31 cellular contexts compared by ENCODE assay signal in genomic region chr3:187998611-187999010, GRCh38.
A peak's percentile ranks its signal among the peaks of the same experiment; 100 is the strongest.
DNase-seq lines count a peak whose midpoint lies in the region; ATAC-seq, FAIRE-seq and TF ChIP-seq lines count a peak whose summit lies in the region.
"Had no signal": no experiment of that assay in that cellular context is flagged by ENCODE, and none has a peak within 500 bp of the region (broad histone marks: within the 10 kb centered on the region; RNA-seq: fewer than 3 reads in every experiment).

No MANE protein-coding gene starts in this region.

- H3K4me2 ChIP-seq in DND-41 (ENCODE audit: insufficient read depth, low read length): 0 out of 2 replicates have a peak overlapping the region, but pooled peaks have one; percentile 61
- peak overlapping the region; percentile 79 for H3K4me2 ChIP-seq in HepG2 (ENCODE audit: low read depth, low read length)
- H3K4me2 ChIP-seq: neural progenitor cell had no signal

- no peak overlapping the region for H3K4me3 Mint-ChIP-seq in CD4-positive, alpha-beta T cell
- no peak overlapping the region for H3K4me3 Mint-ChIP-seq in activated CD4-positive, alpha-beta memory T cell treated with anti-CD3 and anti-CD28 coated beads, Interleukin-2, amount 10 ng/mL, durations not matched to agents 7 days and 5 days
- H3K4me3 Mint-ChIP-seq: activated naive CD4-positive, alpha-beta T cell treated with anti-CD3 and anti-CD28 coated beads, Interleukin-2, amount 50 U/mL, for 24 hours; neural progenitor cell had no signal

- CTCF ChIA-PET in CD4-positive, alpha-beta T cell (lab: Charles Lee): interaction anchor here (1.3 kb wide), 1 partner anchor 10 kb away, joined by 3 read pairs; no protein-coding TSS in a partner anchor
- CTCF ChIA-PET in activated CD4-positive, alpha-beta memory T cell treated with anti-CD3 and anti-CD28 coated beads, Interleukin-2, amount 10 ng/mL, durations not matched to agents 7 days and 5 days (lab: Charles Lee): interaction anchor here (3.1 kb wide), 1 partner anchor 258 kb away, joined by 25 read pairs; no protein-coding TSS in a partner anchor
- CTCF ChIA-PET in HepG2 (lab: Yijun Ruan, JAX; ENCODE audit: low intra/inter-chr PET ratio, low total read pairs): no interaction called here

- no peak for DNase-seq in CD4-positive, alpha-beta T cell
- DNase-seq in DND-41 (no peak), HepG2 (ENCODE audit: low spot score) (no peak), OCI-M2 (lab: John Stamatoyannopoulos, UW; ENCODE audit: unreplicated experiment) (no peak), testis (no peak), mesenteric fat pad (ENCODE audit: low spot score) (no peak)
- no peak for DNase-seq in activated CD4-positive, alpha-beta memory T cell treated with anti-CD3 and anti-CD28 coated beads, Interleukin-2, amount 10 ng/mL, durations not matched to agents 7 days and 5 days
- DNase-seq: activated CD4-positive, alpha-beta T cell treated with anti-CD3 and anti-CD28 coated beads, Interleukin-2, amount 50 U/mL, for 48 hours; activated T-cell treated with anti-CD3 and anti-CD28 coated beads, Interleukin-2, amount 50 U/mL, for 1 hour; caudate nucleus; dermis blood vessel endothelial cell; DMS79 treated with DMSO at 0.1 percent for 48 hours; Kasumi-1; left ventricle myocardium superior; NCI-H1694; NCI-H2171; NCI-H524; posterior cingulate gyrus; SJCRH30; stimulated activated CD4-positive, alpha-beta T cell treated with anti-CD3 and anti-CD28 coated beads, Interleukin-4, amount 100 ng/mL, for 4 hours; stimulated activated naive CD4-positive, alpha-beta T cell treated with Interleukin-2 at 50 U/mL for 16 hours; thyroid gland had no signal

- no peaks in the 10 kb centered on the region for H3K9me3 ChIP-seq in CD4-positive, alpha-beta T cell (ENCODE audit: control insufficient read depth, low read length)
- H3K9me3 ChIP-seq in DND-41 (ENCODE audit: insufficient read depth, low read length, severe bottlenecking): no peaks in the 10 kb centered on the region
- no peaks in the 10 kb centered on the region for H3K9me3 ChIP-seq in HepG2 (ENCODE audit: low read length)
- no peaks in the 10 kb centered on the region for H3K9me3 ChIP-seq in testis
- H3K9me3 ChIP-seq: gastroesophageal sphincter, SJCRH30, thyroid gland had no signal

- BruUV-seq in HepG2 (replicated peaks; lab: Mats Ljungman, UMichigan): no TSS peak

- H3K36me3 ChIP-seq in DND-41 (ENCODE audit: insufficient read depth, low read length): no peaks in the 10 kb centered on the region
- H3K36me3 ChIP-seq in HepG2 (replicated peaks in 1 of 2; ENCODE audit: control insufficient read depth in 1 of 2, insufficient read depth in 2 of 2, low read length in 2 of 2): no peaks in the 10 kb centered on the region
- H3K36me3 ChIP-seq in testis (ENCODE audit: low read depth, missing control alignments): no peaks in the 10 kb centered on the region
- H3K36me3 ChIP-seq: gastroesophageal sphincter, neural progenitor cell, SJCRH30, thyroid gland had no signal

- no peaks in the 10 kb centered on the region for H4K20me1 ChIP-seq in DND-41 (ENCODE audit: insufficient read depth, low read length)
- no peaks in the 10 kb centered on the region for H4K20me1 ChIP-seq in HepG2 (ENCODE audit: insufficient read depth, low read length)

- intact Hi-C loops in CD4-positive, alpha-beta T cell (cut with DNase I, micrococcal nuclease): no loop called here
- intact Hi-C loops in HepG2 (cut with micrococcal nuclease; ENCODE audit: unreplicated experiment) (no loop called here), testis (cut with DNase I; ENCODE audit: low total_unique reads) (no loop called here)

- H3K79me2 ChIP-seq in DND-41 (ENCODE audit: insufficient read depth, low read length) (no peaks in the 10 kb centered on the region), HepG2 (ENCODE audit: insufficient read depth, low read length) (peaks cover 11% of the 10 kb centered on the region)

- H3K27ac Mint-ChIP-seq in CD4-positive, alpha-beta T cell: peak overlapping the region; percentile 73
- H3K27ac Mint-ChIP-seq in activated CD4-positive, alpha-beta memory T cell treated with anti-CD3 and anti-CD28 coated beads, Interleukin-2, amount 10 ng/mL, durations not matched to agents 7 days and 5 days: peak overlapping the region; percentile 46
- H3K27ac Mint-ChIP-seq: neural progenitor cell had no signal

- 72% methylated on average over 3 of the region's 3 CpGs for WGBS in HepG2 (ENCODE audit: low lambda C conversion rate)
- WGBS in testis, 2 donors: 89 to 91% methylated on average over 3 of the region's 3 CpGs

- POLR2A ChIA-PET in CD4-positive, alpha-beta T cell (lab: Charles Lee): no interaction called here
- POLR2A ChIA-PET in activated CD4-positive, alpha-beta memory T cell treated with anti-CD3 and anti-CD28 coated beads, Interleukin-2, amount 10 ng/mL, durations not matched to agents 7 days and 5 days (lab: Charles Lee): interaction anchor here (0.6 to 3.3 kb wide), 4 partner anchors 12 to 253 kb away, joined by 3 to 73 read pairs (median 8); partner anchors contain the start of gene BCL6
- POLR2A ChIA-PET in HepG2 (lab: Yijun Ruan, JAX): interaction anchor here (1.0 to 2.0 kb wide), 3 partner anchors 25 to 748 kb away, joined by 3 to 6 read pairs (median 5); no protein-coding TSS in a partner anchor

- in situ Hi-C loops in HepG2 (cut with HindIII; ENCODE audit: extremely low pct_ligation_motif_present, low pct_unique_long_range_greater_than_20kb): no loop called here

- TF ChIP-seq POLR2A in HepG2 (IDR thresholded peaks at IDR 0.05; ENCODE audit: insufficient read depth in 1 of 2, low read depth in 2 of 2, low read length in 2 of 2) (no peak), testis (IDR thresholded peaks at IDR 0.05) (no peak)

- FAIRE-seq in HepG2 (lab: Jason Lieb, UNC): no peak
- FAIRE-seq: astrocyte, GM12891, H54, islet of Langerhans, RCC 7860 had no signal

- H2AFZ ChIP-seq in DND-41 (ENCODE audit: low read depth, low read length): no peak overlapping the region
- H2AFZ ChIP-seq in HepG2 (ENCODE audit: low read length): no peak overlapping the region
- H2AFZ ChIP-seq: neural progenitor cell had no signal

- H3K27me3 ChIP-seq in CD4-positive, alpha-beta T cell (ENCODE audit: control insufficient read depth, insufficient read depth, low read length): no peaks in the 10 kb centered on the region
- H3K27me3 ChIP-seq in DND-41 (ENCODE audit: insufficient read depth, low read length, poor library complexity) (no peaks in the 10 kb centered on the region), HepG2 (ENCODE audit: control insufficient read depth in 1 of 2, insufficient read depth in 2 of 2, low read length in 2 of 2) (no peaks in the 10 kb centered on the region), testis (no peaks in the 10 kb centered on the region)
- H3K27me3 ChIP-seq: gastroesophageal sphincter, neural progenitor cell, SJCRH30, thyroid gland had no signal

- H3K4me1 Mint-ChIP-seq in CD4-positive, alpha-beta T cell (ENCODE audit: low read depth): peaks cover 89% of the 10 kb centered on the region
- H3K4me1 Mint-ChIP-seq in activated CD4-positive, alpha-beta memory T cell treated with anti-CD3 and anti-CD28 coated beads, Interleukin-2, amount 10 ng/mL, durations not matched to agents 7 days and 5 days: peaks cover 92% of the 10 kb centered on the region

- peaks cover 88% of the 10 kb centered on the region for H3K4me1 ChIP-seq in DND-41 (ENCODE audit: insufficient read depth, low read length)
- peaks cover 99% of the 10 kb centered on the region for H3K4me1 ChIP-seq in HepG2 (ENCODE audit: insufficient read depth, low read length)
- no peaks in the 10 kb centered on the region for H3K4me1 ChIP-seq in testis
- H3K4me1 ChIP-seq: thyroid gland had no signal

- TF ChIP-seq EP300 in HepG2 (IDR thresholded peaks at IDR 0.05; ENCODE audit: low read depth in 2 of 2, low read length in 2 of 2) (no peak), HepG2 (CRISPR knock-in tag; IDR thresholded peaks at IDR 0.05; ENCODE audit: borderline replicate concordance) (no peak)

- no peaks in the 10 kb centered on the region for H3K36me3 Mint-ChIP-seq in CD4-positive, alpha-beta T cell (ENCODE audit: low read depth)
- peaks cover 31% of the 10 kb centered on the region for H3K36me3 Mint-ChIP-seq in activated CD4-positive, alpha-beta memory T cell treated with anti-CD3 and anti-CD28 coated beads, Interleukin-2, amount 10 ng/mL, durations not matched to agents 7 days and 5 days (ENCODE audit: low read depth)
- H3K36me3 Mint-ChIP-seq: neural progenitor cell had no signal

- H3K27ac ChIP-seq in CD4-positive, alpha-beta T cell (ENCODE audit: low read depth, low read length): no peak overlapping the region
- H3K27ac ChIP-seq in DND-41 (ENCODE audit: low read length): peak overlapping the region; percentile 97
- peak overlapping the region; percentile 90 for H3K27ac ChIP-seq in HepG2 (ENCODE audit: extremely low read length, insufficient read depth, low read length)
- H3K27ac ChIP-seq in testis: no peak overlapping the region
- H3K27ac ChIP-seq: gastroesophageal sphincter, neural progenitor cell, SJCRH30, thyroid gland had no signal

- TF ChIP-seq CTCF in CD4-positive, alpha-beta T cell (IDR thresholded peaks at IDR 0.05): no peak
- TF ChIP-seq CTCF in DND-41 (IDR thresholded peaks at IDR 0.05; ENCODE audit: borderline replicate concordance, extremely low read depth, low read length, poor library complexity, severe bottlenecking): no peak
- TF ChIP-seq CTCF in HepG2 (CRISPR knock-in tag; IDR thresholded peaks at IDR 0.05): no peak
- TF ChIP-seq CTCF in testis (IDR thresholded peaks at IDR 0.05): no peak

- ATAC-seq in CD4-positive, alpha-beta T cell (ENCODE audit: poor library complexity): no peak
- no peak for ATAC-seq in DND-41 (ENCODE audit: insufficient read depth, low read depth)
- ATAC-seq in HepG2: no peak
- ATAC-seq: gastroesophageal sphincter, left ventricle myocardium superior, sciatic nerve had no signal

- H3K4me3 ChIP-seq in DND-41 (ENCODE audit: low read depth in 1 of 2, low read length in 2 of 2) (no peak overlapping the region), HepG2 (replicated peaks in 1 of 3; ENCODE audit: insufficient read depth in 1 of 3, low read depth in 2 of 3, low read length in 3 of 3) (peak overlapping the region in 1 of 3 experiments; percentile 32; a peak in 1 of 6 replicates), testis (no peak overlapping the region)
- H3K4me3 ChIP-seq: gastroesophageal sphincter, neural progenitor cell, SJCRH30, thyroid gland had no signal

- no peaks in the 10 kb centered on the region for H3K27me3 Mint-ChIP-seq in CD4-positive, alpha-beta T cell
- H3K27me3 Mint-ChIP-seq in activated CD4-positive, alpha-beta memory T cell treated with anti-CD3 and anti-CD28 coated beads, Interleukin-2, amount 10 ng/mL, durations not matched to agents 7 days and 5 days: no peaks in the 10 kb centered on the region
- H3K27me3 Mint-ChIP-seq: activated naive CD4-positive, alpha-beta T cell treated with anti-CD3 and anti-CD28 coated beads, Interleukin-2, amount 50 U/mL, for 24 hours had no signal

- no peak for TF ChIP-seq RAD21 in HepG2 (CRISPR knock-in tag; IDR thresholded peaks at IDR 0.05)

- H3K9me3 Mint-ChIP-seq in CD4-positive, alpha-beta T cell: no peaks in the 10 kb centered on the region
- peaks cover 2% of the 10 kb centered on the region for H3K9me3 Mint-ChIP-seq in activated CD4-positive, alpha-beta memory T cell treated with anti-CD3 and anti-CD28 coated beads, Interleukin-2, amount 10 ng/mL, durations not matched to agents 7 days and 5 days
- H3K9me3 Mint-ChIP-seq: activated naive CD4-positive, alpha-beta T cell treated with anti-CD3 and anti-CD28 coated beads, Interleukin-2, amount 50 U/mL, for 24 hours; neural progenitor cell had no signal

- H3K9ac ChIP-seq in DND-41 (ENCODE audit: low read depth, low read length) (peak overlapping the region; percentile 34), HepG2 (ENCODE audit: insufficient read depth, low read depth, low read length) (peak overlapping the region; percentile 66)
- H3K9ac ChIP-seq: neural progenitor cell had no signal

Comparison
In these comparisons a context has a peak if more than half of its experiments do, and no peak if none do; other contexts are left out.
1. H3K27ac ChIP-seq: peak in DND-41 (single experiment) and HepG2 (single experiment); none in CD4-positive, alpha-beta T cell (single experiment) and testis (0 of 2).